ENCODE assay signal across 31 cellular contexts in the genomic region with DNA sequence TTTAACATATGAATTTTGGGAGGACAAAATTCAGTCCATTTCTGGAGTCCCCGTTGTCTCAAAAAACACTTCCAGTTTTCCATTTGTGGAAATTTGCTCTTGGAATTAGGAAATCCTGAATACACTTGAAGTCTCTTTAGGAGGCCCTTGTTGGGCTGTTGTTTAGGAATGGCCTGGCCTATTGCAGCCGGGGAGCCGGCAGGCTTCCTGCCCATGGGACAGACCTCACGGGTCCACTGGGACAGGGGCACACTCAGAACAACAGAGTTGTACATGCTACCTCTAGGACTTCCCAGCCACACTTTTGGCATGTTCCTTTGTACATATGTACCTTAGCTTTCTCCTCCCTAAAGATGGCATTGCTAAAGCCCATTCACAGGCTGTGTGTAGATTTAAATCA. TPM values are rescaled to one million over a fixed set of nuclear protein-coding genes. Genes with fewer than 3 reads are reported as not detected.
"Had no signal": no experiment of that assay in that cellular context is flagged by ENCODE, and none has a peak within 500 bp of the region (broad histone marks: within the 10 kb centered on the region; RNA-seq: fewer than 3 reads in every experiment).

No MANE protein-coding gene starts in this region.

- H3K27ac ChIP-seq: neutrophil, ovary, parathyroid adenoma, psoas muscle, skin epidermis, spleen, suprapubic skin, testis, tibial artery, transverse colon, upper lobe of right lung, vagina had no signal

- ATAC-seq: naive thymus-derived CD8-positive, alpha-beta T cell; psoas muscle; right cardiac atrium; sciatic nerve; stimulated activated memory B cell treated with anti-CD40 and anti-IgM and Interleukin-4, amounts not matched to agents 10 μg/mL and 1 μg/mL and 100 μg/mL, for 72 hours; stimulated activated naive CD8-positive, alpha-beta T cell treated with anti-CD3 and anti-CD28 coated beads, Interleukin-15, amount 100 ng/mL, for 72 hours; stimulated activated naive CD8-positive, alpha-beta T cell treated with anti-CD3 and anti-CD28 coated beads, Interleukin-15, Interleukin-2, amounts not matched to agents 100 U/mL and 50 U/mL, for 24 hours; upper lobe of right lung had no signal

- H3K4me3 ChIP-seq: ovary, psoas muscle, skin epidermis, smooth muscle cell, spleen, suprapubic skin, testis, tibial artery, transverse colon, upper lobe of right lung, vagina had no signal

- DNase-seq: naive thymus-derived CD8-positive, alpha-beta T cell; nephron progenitor cell; ovary; psoas muscle; right cardiac atrium; spleen; stimulated activated CD4-positive, alpha-beta T cell treated with anti-CD3 and anti-CD28 coated beads, Interleukin-12 subunit alpha, Interleukin-12 subunit beta, amount 100 ng/mL, for 4 hours; stimulated activated CD4-positive, alpha-beta T cell treated with anti-CD3 and anti-CD28 coated beads, Interleukin-1b, Interleukin-23, amount 100 ng/mL, for 48 hours; stimulated activated CD4-positive, alpha-beta T cell treated with anti-CD3 and anti-CD28 coated beads, Interleukin-4, amount 100 ng/mL, for 1 hour; stimulated activated CD4-positive, alpha-beta T cell treated with anti-CD3 and anti-CD28 coated beads, Interleukin-4, amount 100 ng/mL, for 4 hours; stimulated activated CD8-positive, alpha-beta memory T cell treated with anti-CD3 and anti-CD28 coated beads, Interleukin-4, amount 100 ng/mL, for 48 hours; stimulated activated naive CD4-positive, alpha-beta T cell; stimulated activated naive CD8-positive, alpha-beta T cell treated with anti-CD3 and anti-CD28 coated beads, Interleukin-15, amount 100 ng/mL, for 72 hours; stimulated activated naive CD8-positive, alpha-beta T cell treated with anti-CD3 and anti-CD28 coated beads, Interleukin-15, Interleukin-2, amounts not matched to agents 100 U/mL and 50 U/mL, for 24 hours; testis; transverse colon; upper lobe of right lung had no signal

- H3K4me3 Mint-ChIP-seq: naive thymus-derived CD8-positive, alpha-beta T cell; natural killer cell treated with Interleukin-12 subunit alpha and Interleukin-12 subunit beta and Interleukin-15 and Interleukin-18, amount 100 ng/mL, for 72 hours; nephron progenitor cell; neural crest cell; stimulated activated memory B cell treated with anti-CD40 and anti-IgM and Interleukin-4, amounts not matched to agents 10 μg/mL and 1 μg/mL and 100 μg/mL, for 72 hours; stimulated activated naive CD8-positive, alpha-beta T cell treated with anti-CD3 and anti-CD28 coated beads, Interleukin-15, amount 100 ng/mL, for 72 hours; type B pancreatic cell had no signal

- H3K4me1 Mint-ChIP-seq: naive thymus-derived CD8-positive, alpha-beta T cell; stimulated activated memory B cell treated with anti-CD40 and anti-IgM and Interleukin-4, amounts not matched to agents 10 μg/mL and 1 μg/mL and 100 μg/mL, for 72 hours; stimulated activated naive CD8-positive, alpha-beta T cell treated with anti-CD3 and anti-CD28 coated beads, Interleukin-15, amount 100 ng/mL, for 72 hours had no signal

- H3K36me3 Mint-ChIP-seq: stimulated activated memory B cell treated with anti-CD40 and anti-IgM and Interleukin-4, amounts not matched to agents 10 μg/mL and 1 μg/mL and 100 μg/mL, for 72 hours; type B pancreatic cell had no signal

- H3K9me3 Mint-ChIP-seq: natural killer cell treated with Interleukin-12 subunit alpha and Interleukin-12 subunit beta and Interleukin-15 and Interleukin-18, amount 100 ng/mL, for 72 hours; neural crest cell; stimulated activated memory B cell treated with anti-CD40 and anti-IgM and Interleukin-4, amounts not matched to agents 10 μg/mL and 1 μg/mL and 100 μg/mL, for 72 hours; stimulated activated naive CD8-positive, alpha-beta T cell treated with anti-CD3 and anti-CD28 coated beads, Interleukin-15, amount 100 ng/mL, for 72 hours had no signal

- H3K27ac Mint-ChIP-seq: nephron progenitor cell; progenitor cell of endocrine pancreas; stimulated activated memory B cell treated with anti-CD40 and anti-IgM and Interleukin-4, amounts not matched to agents 10 μg/mL and 1 μg/mL and 100 μg/mL, for 72 hours; stimulated activated naive CD8-positive, alpha-beta T cell treated with anti-CD3 and anti-CD28 coated beads, Interleukin-15, amount 100 ng/mL, for 72 hours; type B pancreatic cell had no signal

RNA-seq across cellular contexts. Expression of gene ACOXL, which starts 57.3 kb away (rescaled TPM):
- total RNA-seq: naive thymus-derived CD8-positive, alpha-beta T cell; neural crest cell; psoas muscle; renal cortical epithelial cell; right cardiac atrium; sciatic nerve; smooth muscle cell; vagina had no signal
